1 cellular context compared by ENCODE assay signal in genomic region chr15:85313339-85313738, GRCh38.
TF ChIP-seq lines count a peak whose summit lies in the region.

No MANE protein-coding gene starts in this region.

TF ChIP-seq in GM12878, 131 proteins besides CTCF, POLR2A, EP300 and RAD21 (continued from another document):
- TF ChIP-seq CUX1 (IDR thresholded peaks at IDR 0.05; ENCODE audit: insufficient replicate concordance, low read depth, low read length) (no peak), BHLHE40 (IDR thresholded peaks at IDR 0.05; ENCODE audit: borderline replicate concordance in 1 of 2, low read depth in 2 of 2, low read length in 1 of 2) (no peak), MXI1 (IDR thresholded peaks at IDR 0.05; ENCODE audit: low read depth, low read length) (no peak), NFYA (IDR thresholded peaks at IDR 0.05; ENCODE audit: borderline replicate concordance, low read depth, low read length) (no peak), HDGF (IDR thresholded peaks at IDR 0.05) (no peak), HDAC2 (IDR thresholded peaks at IDR 0.05) (no peak), YBX1 (IDR thresholded peaks at IDR 0.05) (no peak), RFX5 (IDR thresholded peaks at IDR 0.05; ENCODE audit: low read depth, low read length) (no peak), MLLT1 (IDR thresholded peaks at IDR 0.05) (no peak)
